16 cellular contexts compared by ENCODE assay signal in genomic region chr12:109744991-109745942, GRCh38. TPM values are rescaled to one million over a fixed set of nuclear protein-coding genes. Genes with fewer than 3 reads are reported as not detected.
A peak's percentile ranks its signal among the peaks of the same experiment; 100 is the strongest.
DNase-seq lines count a peak whose midpoint lies in the region; ATAC-seq, FAIRE-seq and TF ChIP-seq lines count a peak whose summit lies in the region.
"Had no signal": no experiment of that assay in that cellular context is flagged by ENCODE, and none has a peak within 500 bp of the region (broad histone marks: within the 10 kb centered on the region; RNA-seq: fewer than 3 reads in every experiment).

No MANE protein-coding gene starts in this region.

- no peak for FAIRE-seq in kidney (lab: Jason Lieb, UNC)
- FAIRE-seq: astrocyte, endometrium had no signal

- intact Hi-C loops in cardiac septum (cut with DNase I): no loop called here
- intact Hi-C loops in left ventricle myocardium superior (cut with micrococcal nuclease): no loop called here
- intact Hi-C loops in upper lobe of right lung (cut with DNase I): no loop called here
- intact Hi-C loops in kidney (cut with DNase I): no loop called here

- no peak for ATAC-seq in left ventricle myocardium superior
- ATAC-seq in upper lobe of right lung: no peak
- no peak for ATAC-seq in GM18519 (IDR thresholded peaks at IDR 0.05; ENCODE audit: low FRiP score, unreplicated experiment)
- ATAC-seq: stimulated activated naive B cell treated with anti-CD40 and anti-IgM and Interleukin-4, amounts not matched to agents 10 μg/mL and 1 μg/mL and 100 μg/mL, for 72 hours had no signal

- H3K4me3 ChIP-seq in cardiac muscle cell (no peak overlapping the region), upper lobe of right lung (no peak overlapping the region), kidney (ENCODE audit: low read length in 2 of 2) (no peak overlapping the region), WERI-Rb-1 (ENCODE audit: low read depth, low read length) (no peak overlapping the region)
- H3K4me3 ChIP-seq: prostate gland had no signal

- peaks cover 30% of the 10 kb centered on the region for H3K4me1 ChIP-seq in cardiac muscle cell (ENCODE audit: low read depth)
- H3K4me1 ChIP-seq in upper lobe of right lung: no peaks in the 10 kb centered on the region
- H3K4me1 ChIP-seq in kidney (ENCODE audit: control insufficient read depth in 1 of 2, insufficient read depth in 1 of 2, low read depth in 1 of 2, low read length in 2 of 2): peaks cover 22% of the 10 kb centered on the region in 2 donors
- H3K4me1 ChIP-seq: prostate gland had no signal

- no peak for TF ChIP-seq CTCF in cardiac muscle cell (IDR thresholded peaks at IDR 0.05; ENCODE audit: low read depth, low read length)
- no peak for TF ChIP-seq CTCF in upper lobe of right lung (IDR thresholded peaks at IDR 0.05)
- TF ChIP-seq CTCF in kidney (IDR thresholded peaks at IDR 0.05; ENCODE audit: borderline replicate concordance, extremely low read depth, insufficient read depth): no peak
- TF ChIP-seq CTCF in WERI-Rb-1 (IDR thresholded peaks at IDR 0.05; ENCODE audit: low read depth, low read length): no peak

- H3K27ac ChIP-seq in cardiac muscle cell (peak overlapping the region; percentile 17), upper lobe of right lung (no peak overlapping the region), kidney (ENCODE audit: low read depth in 2 of 2, low read length in 2 of 2) (no peak overlapping the region), WERI-Rb-1 (no peak overlapping the region)
- H3K27ac ChIP-seq: prostate gland had no signal

- no peaks in the 10 kb centered on the region for H3K36me3 ChIP-seq in cardiac muscle cell
- H3K36me3 ChIP-seq in upper lobe of right lung: no peaks in the 10 kb centered on the region
- H3K36me3 ChIP-seq in kidney (ENCODE audit: control insufficient read depth in 1 of 2, insufficient read depth in 2 of 2, low read length in 2 of 2): no peaks in the 10 kb centered on the region
- H3K36me3 ChIP-seq in WERI-Rb-1: peaks cover 83% of the 10 kb centered on the region
- H3K36me3 ChIP-seq: prostate gland had no signal

- H3K9ac ChIP-seq in kidney (ENCODE audit: low read length in 2 of 2): no peak overlapping the region

- H3K9me3 ChIP-seq in cardiac muscle cell (ENCODE audit: low read depth): no peaks in the 10 kb centered on the region
- H3K9me3 ChIP-seq in upper lobe of right lung: no peaks in the 10 kb centered on the region
- no peaks in the 10 kb centered on the region for H3K9me3 ChIP-seq in kidney (ENCODE audit: control insufficient read depth in 1 of 2, low read length in 2 of 2)
- H3K9me3 ChIP-seq in WERI-Rb-1 (ENCODE audit: severe bottlenecking): no peaks in the 10 kb centered on the region
- H3K9me3 ChIP-seq: prostate gland had no signal

- H3K27me3 ChIP-seq in cardiac muscle cell: no peaks in the 10 kb centered on the region
- H3K27me3 ChIP-seq in upper lobe of right lung: no peaks in the 10 kb centered on the region
- no peaks in the 10 kb centered on the region for H3K27me3 ChIP-seq in WERI-Rb-1 (ENCODE audit: insufficient read depth, low read depth, severe bottlenecking)

- peak in 1 of 2 donors; percentile 5 for DNase-seq in cardiac muscle cell (ENCODE audit: low read depth in 1 of 2, low spot score in 1 of 2)
- DNase-seq in cardiac septum (ENCODE audit: low spot score): no peak
- DNase-seq in OCI-M1 (lab: John Stamatoyannopoulos, UW): peak; percentile 47
- peak; percentile 6 for DNase-seq in left ventricle myocardium superior
- DNase-seq in upper lobe of right lung: peak; percentile 6
- no peak for DNase-seq in kidney
- DNase-seq in WERI-Rb-1: no peak
- DNase-seq: activated CD8-positive, alpha-beta memory T cell treated with anti-CD3 and anti-CD28 coated beads, Interleukin-2, amount 50 U/mL, for 48 hours; CD4-positive, CD25-positive, alpha-beta regulatory T cell; mesendoderm; stimulated activated CD4-positive, alpha-beta T cell treated with anti-CD3 and anti-CD28 coated beads, Interleukin-2, amount 100 ng/mL, for 48 hours; stimulated activated naive B cell treated with anti-CD40 and anti-IgM and Interleukin-4, amounts not matched to agents 10 μg/mL and 1 μg/mL and 100 μg/mL, for 72 hours had no signal

RNA-seq across cellular contexts. Expression of gene FAM222A, which starts 31.6 kb away (rescaled TPM):
- total RNA-seq in cardiac muscle cell (35.5 and 42.9 TPM in 2 replicates), cardiac septum (7.8 TPM), left ventricle myocardium superior (25.7 TPM), upper lobe of right lung (6.2 TPM), kidney (3.7 TPM)
- polyA plus RNA-seq in cardiac muscle cell (25.4 and 42.1 TPM in 2 replicates), kidney (ENCODE audit: insufficient read depth, low read depth, low replicate concordance) (12.5 TPM)

Comparison
In these comparisons a context has a peak if more than half of its experiments do, and no peak if none do; other contexts are left out.
1. DNase-seq: peak in OCI-M1 (single experiment), left ventricle myocardium superior (single experiment) and upper lobe of right lung (single experiment); none in cardiac septum (single experiment), kidney (single experiment) and WERI-Rb-1 (single experiment).